12 cellular contexts compared by ENCODE assay signal in the genomic region with DNA sequence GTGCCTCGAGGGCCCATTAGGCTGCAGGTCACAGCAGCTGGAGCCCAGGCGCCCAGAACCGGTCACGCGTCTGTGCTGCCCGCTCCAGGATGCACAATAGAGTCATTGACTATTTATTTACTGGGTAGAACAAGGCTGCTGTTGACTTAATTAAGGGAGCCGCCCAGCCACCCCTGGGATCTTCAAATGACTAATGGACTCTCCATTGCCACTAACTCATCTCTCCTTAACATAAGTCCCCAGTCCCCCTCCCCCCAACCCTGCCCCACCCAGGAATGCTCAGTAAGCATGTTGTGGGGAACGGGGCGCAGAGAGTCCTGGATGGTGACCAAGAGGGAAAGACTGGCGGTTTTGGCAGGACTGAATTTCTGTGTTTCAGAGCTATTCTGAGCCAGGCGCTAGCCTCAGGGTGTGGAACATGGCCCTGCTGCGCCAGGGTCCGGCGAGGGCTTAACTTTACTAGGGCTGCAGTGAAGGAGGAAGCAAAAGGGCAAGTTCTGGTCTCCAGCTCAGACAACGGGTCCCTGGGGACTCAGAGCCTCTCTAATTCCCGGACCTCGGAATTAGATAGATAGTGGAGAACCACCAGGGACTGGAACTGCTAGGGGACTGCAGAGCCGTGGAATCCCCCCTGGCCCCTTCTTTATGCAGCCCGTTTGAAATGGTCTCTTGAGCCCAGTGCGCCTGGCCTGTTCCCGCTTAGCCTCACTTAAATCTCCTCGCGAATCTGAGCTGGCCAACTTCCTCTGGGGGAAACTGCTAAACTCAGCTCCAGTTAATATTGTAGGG. TPM values are rescaled to one million over a fixed set of nuclear protein-coding genes. Genes with fewer than 3 reads are reported as not detected.
DNase-seq lines count a peak whose midpoint lies in the region; ATAC-seq, FAIRE-seq and TF ChIP-seq lines count a peak whose summit lies in the region.
"Had no signal": no experiment of that assay in that cellular context is flagged by ENCODE, and none has a peak within 500 bp of the region (broad histone marks: within the 10 kb centered on the region; RNA-seq: fewer than 3 reads in every experiment).

No MANE protein-coding gene starts in this region.

- DNase-seq in AG04449 (ENCODE audit: low read depth, low spot score) (no peak), H9 (peak; percentile 39), astrocyte of the cerebellum (ENCODE audit: low read depth) (no peak), kidney (peak; percentile 59), SIG-M5 (lab: John Stamatoyannopoulos, UW) (no peak)
- DNase-seq in activated CD8-positive, alpha-beta memory T cell treated with anti-CD3 and anti-CD28 coated beads for 24 hours: no peak
- DNase-seq in activated naive CD4-positive, alpha-beta T cell treated with Interleukin-2 at 50 U/mL for 16 hours: no peak
- DNase-seq: CD8-positive, alpha-beta T cell; gastrocnemius medialis; GM23248 had no signal

- no peaks in the 10 kb centered on the region; a peak in 1 of 7 replicates for H3K36me3 Mint-ChIP-seq in H9 (ENCODE audit: insufficient read depth in 1 of 3, low read depth in 3 of 3)
- H3K36me3 Mint-ChIP-seq: CD8-positive, alpha-beta T cell had no signal

- peak overlapping the region; percentile 72 to 92 for H3K4me3 Mint-ChIP-seq in H9
- H3K4me3 Mint-ChIP-seq: CD8-positive, alpha-beta T cell had no signal

- H3K27me3 ChIP-seq in H9 (ENCODE audit: insufficient read depth, low read length): peaks cover 10% of the 10 kb centered on the region; the same call in 1 of the 2 replicates
- H3K27me3 ChIP-seq: body of pancreas had no signal

- no peak overlapping the region for H2BK5ac ChIP-seq in H9 (ENCODE audit: insufficient read length, low read length)

- H3K27me3 Mint-ChIP-seq in H9 (ENCODE audit: low read depth): peaks cover 67% of the 10 kb centered on the region

- no peak overlapping the region for H3K4ac ChIP-seq in H9 (ENCODE audit: low read depth, low read length)

- H2BK15ac ChIP-seq in H9 (ENCODE audit: low read depth, low read length): no peak overlapping the region

- H2BK120ac ChIP-seq in H9 (ENCODE audit: low read depth, low read length, poor library complexity, severe bottlenecking): no peak overlapping the region

- TF ChIP-seq CTCF in AG04449 (IDR thresholded peaks at IDR 0.05; ENCODE audit: insufficient read depth, low read length, missing control alignments) (no peak), H9 (conservative IDR thresholded peaks at IDR 0.05) (no peak), astrocyte of the cerebellum (IDR thresholded peaks at IDR 0.05; ENCODE audit: low read depth, low read length, missing control alignments) (no peak), kidney (IDR thresholded peaks at IDR 0.05; ENCODE audit: borderline replicate concordance, extremely low read depth, insufficient read depth) (no peak)

- H3K36me3 ChIP-seq in kidney (ENCODE audit: control insufficient read depth in 1 of 2, insufficient read depth in 2 of 2, low read length in 2 of 2): no peaks in the 10 kb centered on the region
- H3K36me3 ChIP-seq: gastrocnemius medialis had no signal

- H3K4me3 ChIP-seq in AG04449 (ENCODE audit: low read depth, low read length): peak overlapping the region; percentile 64; the same call in 1 of the 2 replicates
- H3K4me3 ChIP-seq in astrocyte of the cerebellum (ENCODE audit: low read depth, low read length): peak overlapping the region; percentile 43
- H3K4me3 ChIP-seq in kidney (ENCODE audit: low read length in 2 of 2): no peak overlapping the region
- H3K4me3 ChIP-seq: body of pancreas had no signal

- no peak overlapping the region for H4K5ac ChIP-seq in H9 (ENCODE audit: insufficient read length, low read depth, low read length)

- no peaks in the 10 kb centered on the region for H4K20me1 ChIP-seq in H9 (ENCODE audit: control insufficient read depth, insufficient read depth, insufficient read length)

- no peak for ATAC-seq in HG03520 (IDR thresholded peaks at IDR 0.05; ENCODE audit: unreplicated experiment)
- ATAC-seq: body of pancreas; CD8-positive, alpha-beta T cell; gastrocnemius medialis had no signal

- H3K27ac ChIP-seq in H9 (ENCODE audit: insufficient read length, low read depth, low read length): no peak overlapping the region
- H3K27ac ChIP-seq in kidney (ENCODE audit: low read depth in 2 of 2, low read length in 2 of 2): no peak overlapping the region
- H3K27ac ChIP-seq: body of pancreas, gastrocnemius medialis, GM23248 had no signal

- H3K18ac ChIP-seq in H9 (ENCODE audit: insufficient read length, low read depth, low read length): no peak overlapping the region

- POLR2A ChIA-PET in AG04449 (lab: Yijun Ruan, JAX): no interaction called here

- WGBS in H9 (ENCODE audit: extremely low coverage, insufficient read length, low lambda C conversion rate): no CpG with 5 or more reads among the region's 23 CpGs

- in situ Hi-C loops in astrocyte of the cerebellum (cut with HindIII; ENCODE audit: low sequenced_read_pairs): no loop called here

- no peak for FAIRE-seq in kidney (lab: Jason Lieb, UNC)

- H3T11ph ChIP-seq in H9 (ENCODE audit: low read length): no peak overlapping the region

- no peaks in the 10 kb centered on the region for H3K9me3 ChIP-seq in H9 (ENCODE audit: control insufficient read depth, low read depth, low read length)
- no peaks in the 10 kb centered on the region for H3K9me3 ChIP-seq in kidney (ENCODE audit: control insufficient read depth in 1 of 2, low read length in 2 of 2)
- H3K9me3 ChIP-seq: body of pancreas, gastrocnemius medialis had no signal

- H3K79me2 ChIP-seq in H9 (ENCODE audit: insufficient read depth, low read length): no peaks in the 10 kb centered on the region

- H3K4me1 Mint-ChIP-seq in H9: peaks cover 11 to 23% of the 10 kb centered on the region in 2 experiments; a peak in 3 of 4 replicates

- H3K9me3 Mint-ChIP-seq in H9: no peaks in the 10 kb centered on the region; a peak in 1 of 5 replicates
- H3K9me3 Mint-ChIP-seq: CD8-positive, alpha-beta T cell had no signal

- no peak overlapping the region for H4K8ac ChIP-seq in H9 (replicated peaks; ENCODE audit: insufficient read length, low read depth, low read length)

- H3K4me2 ChIP-seq in H9 (ENCODE audit: insufficient read depth, insufficient read length, low read length): peak overlapping the region; percentile 94

- H2BK20ac ChIP-seq in H9 (ENCODE audit: low read depth, low read length, poor library complexity, severe bottlenecking): no peak overlapping the region

- CTCF ChIA-PET in AG04449 (lab: Yijun Ruan, JAX): no interaction called here

- no peaks in the 10 kb centered on the region for H3K79me1 ChIP-seq in H9 (ENCODE audit: insufficient read depth, low read depth, low read length, poor library complexity, severe bottlenecking)

- peaks cover 16% of the 10 kb centered on the region for H3K23me2 ChIP-seq in H9 (ENCODE audit: insufficient read length, low read depth, low read length, poor library complexity, severe bottlenecking)

- no peak overlapping the region for H2AK5ac ChIP-seq in H9 (ENCODE audit: insufficient read length, low read length)

- H4K91ac ChIP-seq in H9 (ENCODE audit: insufficient read length, low read depth, low read length): no peak overlapping the region

- H2AFZ ChIP-seq in H9 (ENCODE audit: low read length): peak overlapping the region; percentile 1

- H2BK12ac ChIP-seq in H9 (ENCODE audit: insufficient read length, low read depth, low read length): no peak overlapping the region

- H3K14ac ChIP-seq in H9 (ENCODE audit: insufficient read depth, low read length): no peak overlapping the region

- peak overlapping the region in 1 of 3 experiments; percentile 27; a peak in 1 of 7 replicates for H3K27ac Mint-ChIP-seq in H9
- H3K27ac Mint-ChIP-seq: CD8-positive, alpha-beta T cell had no signal

- H3K4me1 ChIP-seq in H9 (ENCODE audit: insufficient read depth, low read length) (0 out of 2 replicates have a peak, but pooled peaks cover 2% of the 10 kb centered on the region), kidney (ENCODE audit: control insufficient read depth in 1 of 2, insufficient read depth in 1 of 2, low read depth in 1 of 2, low read length in 2 of 2) (peaks cover 0 to 5% of the 10 kb centered on the region in 2 donors)

- intact Hi-C loops in kidney (cut with DNase I): no loop called here

- no peak overlapping the region for H3K56ac ChIP-seq in H9 (ENCODE audit: insufficient read length, low read depth, low read length)

- H3K23ac ChIP-seq in H9 (ENCODE audit: insufficient read length, low read depth, low read length): no peak overlapping the region

- H3K9ac ChIP-seq in H9 (ENCODE audit: extremely low read depth, insufficient read length, low read length) (no peak overlapping the region), kidney (ENCODE audit: low read length in 2 of 2) (no peak overlapping the region)
- H3K9ac ChIP-seq: GM23248 had no signal

RNA-seq across cellular contexts. Expression of a gene that starts 1.5 kb away (rescaled TPM):
- 0.70 and 0.90 TPM in 2 replicates for total RNA-seq in H9 (2021)
- 0.82 TPM for total RNA-seq in kidney
- polyA plus RNA-seq in kidney (ENCODE audit: insufficient read depth, low read depth, low replicate concordance): 1.4 TPM
- total RNA-seq: CD8-positive, alpha-beta T cell had no signal

Comparison
In these comparisons a context has a peak if more than half of its experiments do, and no peak if none do; other contexts are left out.
1. DNase-seq: peak in H9 (single experiment) and kidney (single experiment); none in AG04449 (single experiment), astrocyte of the cerebellum (single experiment), SIG-M5 (single experiment), activated CD8-positive, alpha-beta memory T cell treated with anti-CD3 and anti-CD28 coated beads for 24 hours (single experiment) and activated naive CD4-positive, alpha-beta T cell treated with Interleukin-2 at 50 U/mL for 16 hours (single experiment).
2. H3K4me3 ChIP-seq: peak in AG04449 (single experiment) and astrocyte of the cerebellum (single experiment); none in kidney (0 of 2).